Comparison of ENCODE assay signal across 28 cellular contexts in the genomic region with DNA sequence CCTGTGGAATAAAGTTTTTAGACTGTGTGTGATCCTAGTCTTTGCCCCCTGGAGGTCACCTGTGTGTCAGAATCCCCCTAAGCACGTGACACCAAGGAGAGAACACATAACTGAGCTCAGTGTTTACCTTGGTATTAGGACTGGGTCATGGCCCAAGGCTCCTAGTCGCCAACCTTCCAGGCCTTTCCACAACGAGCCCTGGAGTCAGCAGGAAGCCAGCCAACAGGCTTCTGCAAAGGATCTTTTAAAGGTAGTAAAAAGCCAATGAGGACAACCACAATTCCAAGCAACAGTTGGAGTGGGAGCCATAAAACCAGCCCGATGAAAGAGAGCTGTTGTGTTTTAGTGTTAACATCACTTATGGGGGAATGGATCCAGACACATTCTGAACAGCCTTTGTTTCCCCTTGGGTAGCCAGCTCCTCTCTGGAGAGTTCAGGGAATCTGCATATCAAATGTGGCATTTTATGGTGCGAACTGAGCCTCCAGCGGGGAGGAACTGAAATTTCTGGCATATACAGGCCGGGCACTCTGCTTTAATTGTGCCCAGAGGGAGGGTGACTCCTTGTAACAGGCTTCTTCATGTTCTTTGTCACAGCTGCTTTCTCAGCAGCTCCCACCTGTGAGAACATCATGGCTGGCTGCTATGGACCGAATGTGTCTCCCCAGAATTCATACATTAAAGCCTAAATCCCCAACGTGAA.
DNase-seq lines count a peak whose midpoint lies in the region; ATAC-seq, FAIRE-seq and TF ChIP-seq lines count a peak whose summit lies in the region.
"Had no signal": no experiment of that assay in that cellular context is flagged by ENCODE, and none has a peak within 500 bp of the region (broad histone marks: within the 10 kb centered on the region; RNA-seq: fewer than 3 reads in every experiment).

No MANE protein-coding gene starts in this region.

- H3K27me3 Mint-ChIP-seq in activated CD4-positive, alpha-beta memory T cell treated with anti-CD3 and anti-CD28 coated beads, Interleukin-2, amount 10 ng/mL, durations not matched to agents 7 days and 5 days = peaks cover 11% of the 10 kb centered on the region
- H3K27me3 Mint-ChIP-seq in activated CD4-positive, alpha-beta memory T cell treated with anti-CD3 and anti-CD28 coated beads for 36 hours = peaks cover 18% of the 10 kb centered on the region
- H3K27me3 Mint-ChIP-seq in astrocyte (ENCODE audit: low read depth, unreplicated experiment) = peaks cover 6% of the 10 kb centered on the region
- H3K27me3 Mint-ChIP-seq in stimulated activated naive B cell treated with anti-CD40 and anti-IgM and Interleukin-4, amounts not matched to agents 10 μg/mL and 1 μg/mL and 100 μg/mL, for 72 hours = peaks cover 29 to 39% of the 10 kb centered on the region in 2 donors

- H3K4me2 ChIP-seq in astrocyte (ENCODE audit: low read length) = no peak overlapping the region

- H3K27me3 ChIP-seq in astrocyte (ENCODE audit: insufficient read depth, low read length) = peaks cover 3% of the 10 kb centered on the region
- H3K27me3 ChIP-seq in uterus = no peaks in the 10 kb centered on the region

- H2AFZ ChIP-seq in astrocyte (ENCODE audit: low read depth, low read length) = no peak overlapping the region

- H3K4me3 ChIP-seq in astrocyte (ENCODE audit: insufficient read depth, low read depth, low read length) (no peak overlapping the region), uterus (no peak overlapping the region)
- H3K4me3 ChIP-seq: esophagus muscularis mucosa, tibial artery had no signal

- H3K9me3 Mint-ChIP-seq in activated CD4-positive, alpha-beta memory T cell treated with anti-CD3 and anti-CD28 coated beads, Interleukin-2, amount 10 ng/mL, durations not matched to agents 7 days and 5 days = peaks cover 5% of the 10 kb centered on the region
- peaks cover 13% of the 10 kb centered on the region for H3K9me3 Mint-ChIP-seq in activated CD4-positive, alpha-beta memory T cell treated with anti-CD3 and anti-CD28 coated beads for 36 hours
- H3K9me3 Mint-ChIP-seq in astrocyte (ENCODE audit: unreplicated experiment) = peaks cover 9% of the 10 kb centered on the region
- H3K9me3 Mint-ChIP-seq in stimulated activated naive B cell treated with anti-CD40 and anti-IgM and Interleukin-4, amounts not matched to agents 10 μg/mL and 1 μg/mL and 100 μg/mL, for 72 hours = peaks cover 9 to 14% of the 10 kb centered on the region in 2 donors

- TF ChIP-seq CTCF in astrocyte (IDR thresholded peaks at IDR 0.05; ENCODE audit: insufficient read depth, low read depth, low read length) (no peak), uterus (IDR thresholded peaks at IDR 0.05) (no peak)

- intact Hi-C loops in activated CD4-positive, alpha-beta memory T cell treated with anti-CD3 and anti-CD28 coated beads for 36 hours (cut with micrococcal nuclease) = no loop called here
- intact Hi-C loops in uterus (cut with DNase I; ENCODE audit: low total_unique reads) = no loop called here

- H3K36me3 ChIP-seq in astrocyte (ENCODE audit: insufficient read depth, low read length) (no peaks in the 10 kb centered on the region), uterus (no peaks in the 10 kb centered on the region)
- H3K36me3 ChIP-seq: esophagus muscularis mucosa, tibial artery had no signal

- H3K27ac Mint-ChIP-seq in activated CD4-positive, alpha-beta memory T cell treated with anti-CD3 and anti-CD28 coated beads, Interleukin-2, amount 10 ng/mL, durations not matched to agents 7 days and 5 days = no peak overlapping the region
- no peak overlapping the region for H3K27ac Mint-ChIP-seq in activated CD4-positive, alpha-beta memory T cell treated with anti-CD3 and anti-CD28 coated beads for 36 hours
- peak overlapping the region; percentile 18 for H3K27ac Mint-ChIP-seq in astrocyte (ENCODE audit: unreplicated experiment)
- no peak overlapping the region for H3K27ac Mint-ChIP-seq in stimulated activated naive B cell treated with anti-CD40 and anti-IgM and Interleukin-4, amounts not matched to agents 10 μg/mL and 1 μg/mL and 100 μg/mL, for 72 hours
- H3K27ac Mint-ChIP-seq: activated naive CD4-positive, alpha-beta T cell treated with anti-CD3 and anti-CD28 coated beads for 36 hours; CD4-positive, alpha-beta memory T cell; HFFc6; naive B cell; stimulated activated naive CD8-positive, alpha-beta T cell treated with anti-CD3 and anti-CD28 coated beads, Interleukin-15, Interleukin-2, amounts not matched to agents 100 ng/mL and 50 ng/mL, for 24 hours had no signal

- FAIRE-seq in astrocyte (lab: Jason Lieb, UNC) = no peak
- FAIRE-seq: A204.1, frontal cortex, GM12891, RCC 7860 had no signal

- peak; percentile 29 to 64 for ATAC-seq in stimulated activated naive B cell treated with anti-CD40 and anti-IgM and Interleukin-4, amounts not matched to agents 10 μg/mL and 1 μg/mL and 100 μg/mL, for 72 hours (replicated peaks)
- no peak for ATAC-seq in HG03460 (IDR thresholded peaks at IDR 0.05; ENCODE audit: unreplicated experiment)

- no peaks in the 10 kb centered on the region for H3K4me1 Mint-ChIP-seq in activated CD4-positive, alpha-beta memory T cell treated with anti-CD3 and anti-CD28 coated beads, Interleukin-2, amount 10 ng/mL, durations not matched to agents 7 days and 5 days
- no peaks in the 10 kb centered on the region for H3K4me1 Mint-ChIP-seq in activated CD4-positive, alpha-beta memory T cell treated with anti-CD3 and anti-CD28 coated beads for 36 hours (ENCODE audit: low read depth)
- peaks cover 11% of the 10 kb centered on the region for H3K4me1 Mint-ChIP-seq in astrocyte (ENCODE audit: low read depth, unreplicated experiment)
- H3K4me1 Mint-ChIP-seq in stimulated activated naive B cell treated with anti-CD40 and anti-IgM and Interleukin-4, amounts not matched to agents 10 μg/mL and 1 μg/mL and 100 μg/mL, for 72 hours = peaks cover 3 to 7% of the 10 kb centered on the region in 2 donors
- H3K4me1 Mint-ChIP-seq: CD4-positive, alpha-beta memory T cell; naive B cell had no signal

- H3K4me3 Mint-ChIP-seq in activated CD4-positive, alpha-beta memory T cell treated with anti-CD3 and anti-CD28 coated beads, Interleukin-2, amount 10 ng/mL, durations not matched to agents 7 days and 5 days = no peak overlapping the region
- H3K4me3 Mint-ChIP-seq in activated CD4-positive, alpha-beta memory T cell treated with anti-CD3 and anti-CD28 coated beads for 36 hours = no peak overlapping the region
- H3K4me3 Mint-ChIP-seq in astrocyte (ENCODE audit: unreplicated experiment) = no peak overlapping the region
- no peak overlapping the region for H3K4me3 Mint-ChIP-seq in stimulated activated naive B cell treated with anti-CD40 and anti-IgM and Interleukin-4, amounts not matched to agents 10 μg/mL and 1 μg/mL and 100 μg/mL, for 72 hours
- H3K4me3 Mint-ChIP-seq: activated naive CD4-positive, alpha-beta T cell treated with anti-CD3 and anti-CD28 coated beads for 36 hours; CD4-positive, alpha-beta memory T cell; HFFc6; naive B cell; stimulated activated naive CD8-positive, alpha-beta T cell treated with anti-CD3 and anti-CD28 coated beads, Interleukin-15, Interleukin-2, amounts not matched to agents 100 ng/mL and 50 ng/mL, for 24 hours had no signal

- H3K79me2 ChIP-seq in astrocyte (ENCODE audit: insufficient read depth, low read length) = no peaks in the 10 kb centered on the region

- no peak overlapping the region for H3K27ac ChIP-seq in astrocyte (ENCODE audit: low read depth, low read length)
- H3K27ac ChIP-seq in uterus = no peak overlapping the region
- H3K27ac ChIP-seq: esophagus muscularis mucosa, HL-60, tibial artery had no signal

- peaks cover 2% of the 10 kb centered on the region for H3K36me3 Mint-ChIP-seq in activated CD4-positive, alpha-beta memory T cell treated with anti-CD3 and anti-CD28 coated beads, Interleukin-2, amount 10 ng/mL, durations not matched to agents 7 days and 5 days (ENCODE audit: low read depth)
- H3K36me3 Mint-ChIP-seq in activated CD4-positive, alpha-beta memory T cell treated with anti-CD3 and anti-CD28 coated beads for 36 hours = peaks cover 7% of the 10 kb centered on the region
- H3K36me3 Mint-ChIP-seq in astrocyte (ENCODE audit: low read depth, unreplicated experiment) = no peaks in the 10 kb centered on the region
- peaks cover 10 to 17% of the 10 kb centered on the region in 2 donors for H3K36me3 Mint-ChIP-seq in stimulated activated naive B cell treated with anti-CD40 and anti-IgM and Interleukin-4, amounts not matched to agents 10 μg/mL and 1 μg/mL and 100 μg/mL, for 72 hours

- H4K20me1 ChIP-seq in astrocyte (ENCODE audit: insufficient read depth, low read length) = no peaks in the 10 kb centered on the region

- H3K9me3 ChIP-seq in astrocyte (ENCODE audit: insufficient read depth, low read depth, low read length) = no peaks in the 10 kb centered on the region
- no peaks in the 10 kb centered on the region for H3K9me3 ChIP-seq in uterus

- CTCF ChIA-PET in activated CD4-positive, alpha-beta memory T cell treated with anti-CD3 and anti-CD28 coated beads, Interleukin-2, amount 10 ng/mL, durations not matched to agents 7 days and 5 days (lab: Charles Lee) = no interaction called here
- CTCF ChIA-PET in activated CD4-positive, alpha-beta memory T cell treated with anti-CD3 and anti-CD28 coated beads for 36 hours (lab: Charles Lee) = no interaction called here

- peak; percentile 6 for DNase-seq in activated CD4-positive, alpha-beta memory T cell treated with anti-CD3 and anti-CD28 coated beads, Interleukin-2, amount 10 ng/mL, durations not matched to agents 7 days and 5 days
- no peak for DNase-seq in activated CD4-positive, alpha-beta memory T cell treated with anti-CD3 and anti-CD28 coated beads for 36 hours
- DNase-seq in astrocyte (ENCODE audit: low read depth) (no peak), islet precursor cell (peak; percentile 49), uterus (no peak)
- no peak for DNase-seq in stimulated activated naive B cell treated with anti-CD40 and anti-IgM and Interleukin-4, amounts not matched to agents 10 μg/mL and 1 μg/mL and 100 μg/mL, for 72 hours
- no peak for DNase-seq in activated naive CD4-positive, alpha-beta T cell treated with Interleukin-2 at 50 U/mL for 16 hours
- DNase-seq: activated naive CD4-positive, alpha-beta T cell treated with anti-CD3 and anti-CD28 coated beads for 36 hours; activated T-cell treated with anti-CD3 and anti-CD28 coated beads, Interleukin-2, amount 50 U/mL, for 48 hours; CD4-positive, alpha-beta memory T cell; effector CD8-positive, alpha-beta T cell; EL; Karpas-422; naive B cell; NCI-H2171; NCI-H510A treated with DMSO at 0.1 percent for 48 hours; occipital lobe; SIG-M5 had no signal

- H3K9ac ChIP-seq in astrocyte (ENCODE audit: low read length) = no peak overlapping the region

- no peaks in the 10 kb centered on the region for H3K4me1 ChIP-seq in astrocyte (ENCODE audit: insufficient read depth, low read length)
- H3K4me1 ChIP-seq in uterus = no peaks in the 10 kb centered on the region
- H3K4me1 ChIP-seq: esophagus muscularis mucosa, tibial artery had no signal

- POLR2A ChIA-PET in activated CD4-positive, alpha-beta memory T cell treated with anti-CD3 and anti-CD28 coated beads, Interleukin-2, amount 10 ng/mL, durations not matched to agents 7 days and 5 days (lab: Charles Lee) = no interaction called here
- POLR2A ChIA-PET in activated CD4-positive, alpha-beta memory T cell treated with anti-CD3 and anti-CD28 coated beads for 36 hours (lab: Charles Lee) = no interaction called here

- no peak for TF ChIP-seq POLR2A in uterus (IDR thresholded peaks at IDR 0.05)

Comparison
In these comparisons a context has a peak if more than half of its experiments do, and no peak if none do; other contexts are left out.
1. DNase-seq: peak in activated CD4-positive, alpha-beta memory T cell treated with anti-CD3 and anti-CD28 coated beads, Interleukin-2, amount 10 ng/mL, durations not matched to agents 7 days and 5 days (single experiment) and islet precursor cell (single experiment); none in activated CD4-positive, alpha-beta memory T cell treated with anti-CD3 and anti-CD28 coated beads for 36 hours (single experiment), astrocyte (single experiment), stimulated activated naive B cell treated with anti-CD40 and anti-IgM and Interleukin-4, amounts not matched to agents 10 μg/mL and 1 μg/mL and 100 μg/mL, for 72 hours (single experiment), uterus (0 of 2) and activated naive CD4-positive, alpha-beta T cell treated with Interleukin-2 at 50 U/mL for 16 hours (single experiment).